ENCODE assay signal across 2 cellular contexts in the genomic region with DNA sequence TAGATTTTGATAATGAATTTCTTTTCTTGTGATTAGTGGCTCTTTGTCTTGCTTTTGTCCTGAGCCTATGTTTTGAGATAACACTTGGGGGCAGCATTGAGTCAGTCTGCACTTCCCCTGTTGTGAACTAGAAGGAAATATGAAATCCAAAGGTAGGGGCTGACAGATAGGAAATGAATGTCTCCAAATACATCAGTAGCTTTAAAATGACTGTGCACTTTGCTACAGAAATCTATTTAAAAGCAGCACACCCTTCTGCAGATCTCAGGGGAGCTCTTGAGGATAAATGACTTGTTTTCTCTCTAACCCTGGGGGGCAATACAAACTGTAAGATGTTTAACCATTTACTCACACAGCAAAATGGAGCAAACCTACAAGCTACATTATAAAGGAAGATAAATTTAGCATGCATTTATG.
TF ChIP-seq lines count a peak whose summit lies in the region.

No MANE protein-coding gene starts in this region.

TF ChIP-seq in HCT116, 20 proteins besides CTCF, POLR2A, EP300 and RAD21 (continued from another document):
- no peak for TF ChIP-seq TCF7L2 (IDR thresholded peaks at IDR 0.05; ENCODE audit: borderline replicate concordance, extremely low read depth, insufficient read depth, insufficient read length)
- no peak for TF ChIP-seq REST (IDR thresholded peaks at IDR 0.05; ENCODE audit: low read depth)
- TF ChIP-seq ELF1 (IDR thresholded peaks at IDR 0.05; ENCODE audit: borderline replicate concordance, low read depth) = no peak
- TF ChIP-seq, protein P1, sequence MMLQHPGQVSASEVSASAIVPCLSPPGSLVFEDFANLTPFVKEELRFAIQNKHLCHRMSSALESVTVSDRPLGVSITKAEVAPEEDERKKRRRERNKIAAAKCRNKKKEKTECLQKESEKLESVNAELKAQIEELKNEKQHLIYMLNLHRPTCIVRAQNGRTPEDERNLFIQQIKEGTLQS (IDR thresholded peaks at IDR 0.05) = no peak
- no peak for TF ChIP-seq EGR1 (IDR thresholded peaks at IDR 0.05; ENCODE audit: low read depth)
- no peak for TF ChIP-seq EZH2phosphoT487 (IDR thresholded peaks at IDR 0.05; ENCODE audit: borderline replicate concordance)
- TF ChIP-seq POLR2AphosphoS5 (IDR thresholded peaks at IDR 0.05; ENCODE audit: low read depth, low read length) = no peak
- TF ChIP-seq SIN3A (IDR thresholded peaks at IDR 0.05; ENCODE audit: low read depth) = no peak
- TF ChIP-seq ZBTB33 (IDR thresholded peaks at IDR 0.05; ENCODE audit: extremely low read depth, insufficient replicate concordance, low read length) = no peak
- no peak for TF ChIP-seq JUND (IDR thresholded peaks at IDR 0.05)
- no peak for TF ChIP-seq SRF (IDR thresholded peaks at IDR 0.05; ENCODE audit: low read depth)
- TF ChIP-seq CBX3 (IDR thresholded peaks at IDR 0.05; ENCODE audit: low read depth) = no peak
- no peak for TF ChIP-seq SP1 (IDR thresholded peaks at IDR 0.05; ENCODE audit: low read depth)

TF ChIP-seq in H1, 55 proteins besides CTCF, POLR2A, EP300 and RAD21 (continued from another document):
- TF ChIP-seq, protein P2, sequence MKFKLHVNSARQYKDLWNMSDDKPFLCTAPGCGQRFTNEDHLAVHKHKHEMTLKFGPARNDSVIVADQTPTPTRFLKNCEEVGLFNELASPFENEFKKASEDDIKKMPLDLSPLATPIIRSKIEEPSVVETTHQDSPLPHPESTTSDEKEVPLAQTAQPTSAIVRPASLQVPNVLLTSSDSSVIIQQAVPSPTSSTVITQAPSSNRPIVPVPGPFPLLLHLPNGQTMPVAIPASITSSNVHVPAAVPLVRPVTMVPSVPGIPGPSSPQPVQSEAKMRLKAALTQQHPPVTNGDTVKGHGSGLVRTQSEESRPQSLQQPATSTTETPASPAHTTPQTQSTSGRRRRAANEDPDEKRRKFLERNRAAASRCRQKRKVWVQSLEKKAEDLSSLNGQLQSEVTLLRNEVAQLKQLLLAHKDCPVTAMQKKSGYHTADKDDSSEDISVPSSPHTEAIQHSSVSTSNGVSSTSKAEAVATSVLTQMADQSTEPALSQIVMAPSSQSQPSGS (IDR thresholded peaks at IDR 0.05; ENCODE audit: low read length) = no peak
- TF ChIP-seq USF2 (IDR thresholded peaks at IDR 0.05; ENCODE audit: low read length) (no peak), SRF (IDR thresholded peaks at IDR 0.05; ENCODE audit: low read depth, low read length) (no peak), CEBPB (IDR thresholded peaks at IDR 0.05; ENCODE audit: low read depth, low read length) (no peak), POLR2AphosphoS5 (IDR thresholded peaks at IDR 0.05; ENCODE audit: low read depth, low read length) (no peak), MAFK (IDR thresholded peaks at IDR 0.05; ENCODE audit: low read depth, low read length) (no peak), POU5F1 (IDR thresholded peaks at IDR 0.05; ENCODE audit: low read depth, low read length) (no peak)
